17 cellular contexts compared by ENCODE assay signal in genomic region chr9:127463382-127463781, GRCh38.
"Had no signal": no experiment of that assay in that cellular context is flagged by ENCODE, and none has a peak within 500 bp of the region (broad histone marks: within the 10 kb centered on the region; RNA-seq: fewer than 3 reads in every experiment).

No MANE protein-coding gene starts in this region.

- H3K27me3 ChIP-seq: adrenal gland, colonic mucosa, foreskin keratinocyte, pancreas, tibial artery, uterus had no signal

- H3K4me3 ChIP-seq: adrenal gland, colonic mucosa, pancreas, tibial artery, uterus had no signal

- H3K9me3 ChIP-seq: adrenal gland, colonic mucosa, pancreas, tibial artery, uterus had no signal

- H3K27ac ChIP-seq: adrenal gland, colonic mucosa, foreskin keratinocyte, pancreas, tibial artery, uterus had no signal

- ATAC-seq: activated naive CD4-positive, alpha-beta T cell treated with anti-CD3 and anti-CD28 coated beads, Interleukin-2, amount 50 U/mL, for 72 hours; foreskin keratinocyte; natural killer cell; pancreas had no signal

- DNase-seq: activated B cell treated with CpG ODN at 0.5 μM for 24 hours; activated CD4-positive, alpha-beta memory T cell treated with anti-CD3 and anti-CD28 coated beads for 36 hours; activated CD4-positive, alpha-beta T cell treated with anti-CD3 and anti-CD28 coated beads for 4 hours; activated gamma-delta T cell treated with Interleukin-2 at 50 U/mL for 16 hours; activated T-cell treated with anti-CD3 and anti-CD28 coated beads for 4 hours; adrenal gland; colonic mucosa; endodermal cell; foreskin keratinocyte; glutamatergic neuron; natural killer cell; stimulated activated CD4-positive, alpha-beta T cell treated with anti-CD3 and anti-CD28 coated beads, Interleukin-2, amount 100 ng/mL, for 24 hours; stimulated activated naive CD4-positive, alpha-beta T cell treated with Interleukin-2 at 50 U/mL for 16 hours; tibial artery; uterus had no signal

- H3K4me1 ChIP-seq: adrenal gland, colonic mucosa, foreskin keratinocyte, pancreas, uterus had no signal

- H3K36me3 ChIP-seq: uterus had no signal
